Comparison of ENCODE assay signal across 1 cellular context in the genomic region with DNA sequence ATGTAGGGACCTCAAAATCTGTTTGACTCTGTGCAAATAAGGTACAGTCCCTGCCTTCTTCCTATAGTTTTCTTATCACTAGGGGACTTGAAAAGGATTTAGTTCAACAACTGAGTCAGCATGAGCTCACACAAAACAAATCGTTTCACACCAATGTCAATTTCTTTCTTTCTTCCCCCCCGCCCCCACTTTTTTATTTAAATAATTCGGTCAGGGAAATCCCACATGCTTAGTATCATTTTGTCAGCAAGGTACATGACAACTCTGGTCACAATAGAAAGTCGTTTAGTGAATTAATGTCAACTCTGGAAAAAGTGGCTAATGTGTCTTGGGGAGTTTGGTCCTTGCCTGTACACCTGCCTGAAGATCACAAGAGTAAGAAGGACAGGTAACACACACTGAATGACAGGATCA.
TF ChIP-seq lines count a peak whose summit lies in the region.

No MANE protein-coding gene starts in this region.

TF ChIP-seq in GM12878, 131 proteins besides CTCF, POLR2A, EP300 and RAD21 (continued from another document):
- TF ChIP-seq, protein P1, sequence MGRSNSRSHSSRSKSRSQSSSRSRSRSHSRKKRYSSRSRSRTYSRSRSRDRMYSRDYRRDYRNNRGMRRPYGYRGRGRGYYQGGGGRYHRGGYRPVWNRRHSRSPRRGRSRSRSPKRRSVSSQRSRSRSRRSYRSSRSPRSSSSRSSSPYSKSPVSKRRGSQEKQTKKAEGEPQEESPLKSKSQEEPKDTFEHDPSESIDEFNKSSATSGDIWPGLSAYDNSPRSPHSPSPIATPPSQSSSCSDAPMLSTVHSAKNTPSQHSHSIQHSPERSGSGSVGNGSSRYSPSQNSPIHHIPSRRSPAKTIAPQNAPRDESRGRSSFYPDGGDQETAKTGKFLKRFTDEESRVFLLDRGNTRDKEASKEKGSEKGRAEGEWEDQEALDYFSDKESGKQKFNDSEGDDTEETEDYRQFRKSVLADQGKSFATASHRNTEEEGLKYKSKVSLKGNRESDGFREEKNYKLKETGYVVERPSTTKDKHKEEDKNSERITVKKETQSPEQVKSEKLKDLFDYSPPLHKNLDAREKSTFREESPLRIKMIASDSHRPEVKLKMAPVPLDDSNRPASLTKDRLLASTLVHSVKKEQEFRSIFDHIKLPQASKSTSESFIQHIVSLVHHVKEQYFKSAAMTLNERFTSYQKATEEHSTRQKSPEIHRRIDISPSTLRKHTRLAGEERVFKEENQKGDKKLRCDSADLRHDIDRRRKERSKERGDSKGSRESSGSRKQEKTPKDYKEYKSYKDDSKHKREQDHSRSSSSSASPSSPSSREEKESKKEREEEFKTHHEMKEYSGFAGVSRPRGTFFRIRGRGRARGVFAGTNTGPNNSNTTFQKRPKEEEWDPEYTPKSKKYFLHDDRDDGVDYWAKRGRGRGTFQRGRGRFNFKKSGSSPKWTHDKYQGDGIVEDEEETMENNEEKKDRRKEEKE (IDR thresholded peaks at IDR 0.05), result no peak
- TF ChIP-seq BACH1 (IDR thresholded peaks at IDR 0.05; ENCODE audit: borderline replicate concordance), result peak; percentile 46; the same call in 1 of the 2 replicates
- TF ChIP-seq SREBF2 (IDR thresholded peaks at IDR 0.05; ENCODE audit: low read length), result no peak
- TF ChIP-seq SMARCA5 (IDR thresholded peaks at IDR 0.05), result no peak
- peak; percentile 87 for TF ChIP-seq CREM (IDR thresholded peaks at IDR 0.05; ENCODE audit: low read depth)
- TF ChIP-seq JUND (IDR thresholded peaks at IDR 0.05; ENCODE audit: low read depth, low read length), result peak; percentile 37; the same call in 1 of the 2 replicates
- no peak for TF ChIP-seq KLF5 (IDR thresholded peaks at IDR 0.05; ENCODE audit: partially characterized antibody)
- no peak for TF ChIP-seq NR2C1 (IDR thresholded peaks at IDR 0.05)
- TF ChIP-seq IRF4 (IDR thresholded peaks at IDR 0.05; ENCODE audit: low read depth, low read length), result no peak; the same call in 1 of the 2 replicates
- no peak; the same call in 1 of the 2 replicates for TF ChIP-seq CHD2 (IDR thresholded peaks at IDR 0.05; ENCODE audit: borderline replicate concordance, low read depth, low read length)
